ENCODE assay signal across 2 cellular contexts in genomic region chr13:77319536-77319935, GRCh38.
TF ChIP-seq lines count a peak whose summit lies in the region.

No MANE protein-coding gene starts in this region.

TF ChIP-seq in H1, 55 proteins besides CTCF, POLR2A, EP300 and RAD21:
- TF ChIP-seq SP2 (IDR thresholded peaks at IDR 0.05; ENCODE audit: low read length) (no peak), PHF8 (conservative IDR thresholded peaks at IDR 0.05; ENCODE audit: low read depth, low read length) (no peak), USF2 (IDR thresholded peaks at IDR 0.05; ENCODE audit: low read length) (no peak), SP4 (IDR thresholded peaks at IDR 0.05; ENCODE audit: low read length) (no peak), ATF3 (IDR thresholded peaks at IDR 0.05; ENCODE audit: insufficient read depth, low read depth, low read length) (no peak), TCF12 (IDR thresholded peaks at IDR 0.05; ENCODE audit: low read depth, low read length) (no peak), CREB1 (IDR thresholded peaks at IDR 0.05) (no peak), CTBP2 (IDR thresholded peaks at IDR 0.05; ENCODE audit: borderline replicate concordance, insufficient read depth, insufficient read length, low read length) (no peak), CHD7 (IDR thresholded peaks at IDR 0.05; ENCODE audit: insufficient replicate concordance, low read length) (no peak), SIN3A (conservative IDR thresholded peaks at IDR 0.05 in 1 of 2, IDR thresholded peaks at IDR 0.05 in 1 of 2; ENCODE audit: low read depth in 1 of 2, low read length in 2 of 2) (no peak), JUN (IDR thresholded peaks at IDR 0.05; ENCODE audit: low read depth, low read length) (no peak), SIRT6 (IDR thresholded peaks at IDR 0.05; ENCODE audit: low read length) (no peak), MAFK (IDR thresholded peaks at IDR 0.05; ENCODE audit: low read depth, low read length) (no peak), CHD1 (IDR thresholded peaks at IDR 0.05; ENCODE audit: low read depth, low read length) (no peak), HDAC2 (IDR thresholded peaks at IDR 0.05; ENCODE audit: borderline replicate concordance in 1 of 2, low read depth in 2 of 2, low read length in 2 of 2) (no peak), SP1 (IDR thresholded peaks at IDR 0.05; ENCODE audit: low read depth, low read length) (no peak), SIX5 (IDR thresholded peaks at IDR 0.05; ENCODE audit: low read depth, low read length) (no peak)

TF ChIP-seq in GM23338, 12 proteins besides CTCF, POLR2A, EP300 and RAD21:
- TF ChIP-seq, protein P1, sequence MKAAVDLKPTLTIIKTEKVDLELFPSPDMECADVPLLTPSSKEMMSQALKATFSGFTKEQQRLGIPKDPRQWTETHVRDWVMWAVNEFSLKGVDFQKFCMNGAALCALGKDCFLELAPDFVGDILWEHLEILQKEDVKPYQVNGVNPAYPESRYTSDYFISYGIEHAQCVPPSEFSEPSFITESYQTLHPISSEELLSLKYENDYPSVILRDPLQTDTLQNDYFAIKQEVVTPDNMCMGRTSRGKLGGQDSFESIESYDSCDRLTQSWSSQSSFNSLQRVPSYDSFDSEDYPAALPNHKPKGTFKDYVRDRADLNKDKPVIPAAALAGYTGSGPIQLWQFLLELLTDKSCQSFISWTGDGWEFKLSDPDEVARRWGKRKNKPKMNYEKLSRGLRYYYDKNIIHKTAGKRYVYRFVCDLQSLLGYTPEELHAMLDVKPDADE (IDR thresholded peaks at IDR 0.05): no peak
- TF ChIP-seq NANOG (IDR thresholded peaks at IDR 0.05; ENCODE audit: borderline replicate concordance): no peak
TF ChIP-seq in GM23338: peak in this region for 0.
